31 cellular contexts compared by ENCODE assay signal in genomic region chr6:20234136-20234535, GRCh38. TPM values are rescaled to one million over a fixed set of nuclear protein-coding genes. Genes with fewer than 3 reads are reported as not detected.
"Had no signal": no experiment of that assay in that cellular context is flagged by ENCODE, and none has a peak within 500 bp of the region (broad histone marks: within the 10 kb centered on the region; RNA-seq: fewer than 3 reads in every experiment).

No MANE protein-coding gene starts in this region.

- H3K9me3 ChIP-seq: MG63, SJCRH30 had no signal

- H3K36me3 ChIP-seq: brain microvascular endothelial cell, MG63, SJCRH30, WERI-Rb-1 had no signal

- H3K27me3 ChIP-seq: brain microvascular endothelial cell, MG63, SJCRH30 had no signal

- H3K4me1 ChIP-seq: SJCRH30 had no signal

- H3K27ac ChIP-seq: brain microvascular endothelial cell, PC-9, SJCRH30, SK-N-MC, WERI-Rb-1 had no signal

- DNase-seq: activated CD4-positive, alpha-beta memory T cell treated with anti-CD3 and anti-CD28 coated beads, Interleukin-2, amount 10 ng/mL, durations not matched to agents 7 days and 5 days; activated CD4-positive, alpha-beta T cell treated with anti-CD3 and anti-CD28 coated beads for 1 hour; activated CD4-positive, alpha-beta T cell treated with anti-CD3 and anti-CD28 coated beads for 48 hours; activated CD4-positive, CD25-positive, alpha-beta regulatory T cell; activated CD8-positive, alpha-beta memory T cell treated with anti-CD3 and anti-CD28 coated beads for 24 hours; activated CD8-positive, alpha-beta memory T cell treated with anti-CD3 and anti-CD28 coated beads, Interleukin-2, amount 10 ng/mL, durations not matched to agents 7 days and 5 days; activated CD8-positive, alpha-beta memory T cell treated with anti-CD3 and anti-CD28 coated beads, Interleukin-2, amount 50 U/mL, for 48 hours; activated effector memory CD4-positive, alpha-beta T cell treated with Interleukin-2 at 50 U/mL for 16 hours; activated naive CD4-positive, alpha-beta T cell treated with anti-CD3 and anti-CD28 coated beads, Interleukin-2, amount 10 ng/mL, durations not matched to agents 7 days and 5 days; activated naive CD8-positive, alpha-beta T cell treated with anti-CD3 and anti-CD28 coated beads, Interleukin-2, amount 50 U/mL, for 24 hours; activated T-cell treated with anti-CD3 and anti-CD28 coated beads, Interleukin-2, amount 50 U/mL, for 48 hours; amniotic stem cell; aorta; brain microvascular endothelial cell; central memory CD4-positive, alpha-beta T cell; Kasumi-1; MG63; NCI-H1048; NCI-H1436 treated with DMSO at 0.1 percent for 48 hours; NCI-H1694 treated with DMSO at 0.1 percent for 48 hours; NCI-H2029; NCI-H345; NCI-H524 treated with DMSO at 0.1 percent for 48 hours; NCI-H748 treated with DMSO at 0.1 percent for 48 hours; PC-9; SHP77; SJCRH30; T1000; WERI-Rb-1 had no signal

- H3K4me3 ChIP-seq: MG63, PC-9, SJCRH30, SK-N-MC had no signal

- H2AFZ ChIP-seq: PC-9 had no signal

- H3K4me2 ChIP-seq: PC-9 had no signal

RNA-seq across cellular contexts. Expression of gene MBOAT1, which starts 21.9 kb away (rescaled TPM):
- total RNA-seq: OCI-LY7 had no signal
